In the genomic region with DNA sequence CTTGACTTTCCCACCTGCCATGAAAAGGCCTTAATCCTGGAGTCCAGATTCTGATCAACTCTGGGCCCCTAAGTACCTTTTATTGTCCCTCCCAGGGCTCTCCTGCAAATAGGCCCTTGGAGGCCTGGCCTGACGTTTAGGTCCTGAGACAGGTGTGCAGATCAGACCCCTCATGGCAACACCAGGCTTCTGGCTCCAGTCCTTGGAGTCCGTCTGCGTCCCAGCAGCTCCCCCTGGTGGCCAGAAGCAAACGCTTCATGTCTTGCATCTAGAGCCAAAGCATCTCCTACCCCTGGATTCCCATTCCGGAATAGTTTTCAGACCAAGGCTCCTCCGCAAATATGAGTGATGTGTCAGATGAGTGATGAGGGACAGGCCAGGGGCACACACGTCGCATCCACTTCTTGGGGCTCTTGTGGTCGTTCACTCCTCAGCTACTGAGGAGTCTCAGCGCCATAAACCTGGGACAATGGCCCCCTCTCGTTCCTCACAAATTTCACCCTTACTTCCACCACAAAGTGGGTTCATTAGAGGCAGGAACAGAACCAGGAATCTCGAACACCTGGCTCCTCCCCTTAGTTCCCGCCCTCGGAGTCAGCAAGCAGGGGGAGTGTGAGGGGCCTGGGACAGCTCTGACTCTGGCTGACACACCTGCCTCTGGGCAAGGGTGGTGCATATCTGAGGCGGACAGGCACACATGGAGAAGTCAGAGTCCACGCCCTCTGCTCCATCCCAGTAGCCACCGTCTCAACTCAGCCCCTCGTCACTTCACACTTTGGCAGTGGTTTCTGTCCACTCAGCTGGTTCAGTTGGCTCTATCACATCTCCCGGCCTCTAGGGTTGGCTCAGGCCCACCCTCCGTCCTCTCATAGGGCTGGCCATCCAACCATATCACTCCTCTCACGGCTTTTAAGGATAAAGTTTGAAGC, we compare ENCODE assay signal across 8 cellular contexts.
DNase-seq lines count a peak whose midpoint lies in the region; ATAC-seq and TF ChIP-seq lines count a peak whose summit lies in the region.

No MANE protein-coding gene starts in this region.

- H3K27me3 ChIP-seq in adipocyte (replicated peaks; ENCODE audit: control insufficient read depth, insufficient read depth, low read length) (no peaks in the 10 kb centered on the region), heart left ventricle (peaks cover 0 to 5% (median 0%) of the 10 kb centered on the region in 9 donors), psoas muscle (ENCODE audit: insufficient read depth in 3 of 3, low read length in 2 of 3) (peaks cover 0 to 2% (median 0%) of the 10 kb centered on the region in 3 donors), vagina (no peaks in the 10 kb centered on the region)

- H3K4me3 ChIP-seq in AG04449 (ENCODE audit: low read depth, low read length) (no peak overlapping the region), adipocyte (ENCODE audit: low read length) (no peak overlapping the region), heart left ventricle (no peak overlapping the region), psoas muscle (no peak overlapping the region), vagina (no peak overlapping the region)

- no peaks in the 10 kb centered on the region for H3K9me3 Mint-ChIP-seq in T-cell

- peak; percentile 89 for TF ChIP-seq CTCF in AG04449 (IDR thresholded peaks at IDR 0.05; ENCODE audit: insufficient read depth, low read length, missing control alignments)
- peak; percentile 78 to 94 (median 88) for TF ChIP-seq CTCF in heart left ventricle (IDR thresholded peaks at IDR 0.05)
- peak; percentile 69 for TF ChIP-seq CTCF in psoas muscle (IDR thresholded peaks at IDR 0.05)
- peak; percentile 72 to 86 (median 78) for TF ChIP-seq CTCF in vagina (IDR thresholded peaks at IDR 0.05)

- POLR2A ChIA-PET in AG04449 (lab: Yijun Ruan, JAX), result interaction anchor here (0.6 kb wide), 1 partner anchor 502 kb away, joined by 3 read pairs; no protein-coding TSS in a partner anchor
- POLR2A ChIA-PET in T-cell (lab: Charles Lee), result interaction anchor here in 1 of 2 donors (0.5 kb wide), 1 partner anchor 387 kb away, joined by 10 read pairs; no protein-coding TSS in a partner anchor

- H3K9me3 ChIP-seq in adipocyte (ENCODE audit: control insufficient read depth, low read length) (no peaks in the 10 kb centered on the region), heart left ventricle (no peaks in the 10 kb centered on the region), psoas muscle (no peaks in the 10 kb centered on the region), vagina (no peaks in the 10 kb centered on the region)

- intact Hi-C loops in heart left ventricle (cut with DNase I) (loop anchor here (1.0 to 10.0 kb wide), 7 partner anchors 205 to 477 kb away; a partner anchor contains a TSS), psoas muscle (cut with DNase I) (loop anchor here (2.0 to 5.0 kb wide), 2 partner anchors 475 kb away; no protein-coding TSS in a partner anchor), vagina (cut with DNase I) (loop anchor here (5.0 kb wide), 1 partner anchor 475 kb away; no protein-coding TSS in a partner anchor)

- H3K4me3 Mint-ChIP-seq in T-cell, result no peak overlapping the region

- no peak for TF ChIP-seq POLR2A in heart left ventricle (IDR thresholded peaks at IDR 0.05)
- no peak for TF ChIP-seq POLR2A in vagina (IDR thresholded peaks at IDR 0.05)

- H3K27me3 Mint-ChIP-seq in T-cell, result no peaks in the 10 kb centered on the region

- H3K36me3 Mint-ChIP-seq in T-cell, result peaks cover 4% of the 10 kb centered on the region

- 26 to 34% (median 27%) methylated on average over 16 to 21 of the region's 21 CpGs for WGBS in heart left ventricle, 4 donors
- WGBS in psoas muscle, 3 donors, result 27 to 30% (median 27%) methylated on average over 21 of the region's 21 CpGs

- no peak for DNase-seq in AG04449 (ENCODE audit: low read depth, low spot score)
- peak; percentile 31 for DNase-seq in NCI-H1436 treated with DMSO at 0.1 percent for 48 hours (lab: John Stamatoyannopoulos, UW)
- peak; percentile 44 to 85 (median 75) for DNase-seq in T-cell
- peak; percentile 89 for DNase-seq in adipocyte (ENCODE audit: low read depth)
- DNase-seq in heart left ventricle, result peak; percentile 74 to 87 (median 82)
- DNase-seq in psoas muscle, result peak; percentile 73 to 87
- no peak for DNase-seq in vagina (ENCODE audit: extremely low spot score in 2 of 2)

- no peak overlapping the region for H3K9ac ChIP-seq in adipocyte (ENCODE audit: low read length)

- CTCF ChIA-PET in AG04449 (lab: Yijun Ruan, JAX), result interaction anchor here (0.6 to 24.7 kb wide), 51 partner anchors 9 to 569 kb away, joined by 3 to 1069 read pairs (median 4); a partner anchor contains a TSS
- CTCF ChIA-PET in T-cell (lab: Charles Lee), result interaction anchor here (0.7 to 5.9 kb wide), 13 partner anchors 9 to 503 kb away, joined by 3 to 90 read pairs (median 4); no protein-coding TSS in a partner anchor

- H3K4me1 ChIP-seq in adipocyte (ENCODE audit: control insufficient read depth, insufficient read depth, low read length), result peaks cover 1% of the 10 kb centered on the region
- H3K4me1 ChIP-seq in heart left ventricle, result peaks cover 0 to 6% (median 0%) of the 10 kb centered on the region in 12 donors
- no peaks in the 10 kb centered on the region for H3K4me1 ChIP-seq in psoas muscle
- H3K4me1 ChIP-seq in vagina, result no peaks in the 10 kb centered on the region

- no peaks in the 10 kb centered on the region for H3K36me3 ChIP-seq in adipocyte (ENCODE audit: control insufficient read depth, insufficient read depth, low read length, severe bottlenecking)
- no peaks in the 10 kb centered on the region for H3K36me3 ChIP-seq in heart left ventricle
- H3K36me3 ChIP-seq in psoas muscle (ENCODE audit: insufficient read depth in 1 of 2, low read depth in 1 of 2), result no peaks in the 10 kb centered on the region
- no peaks in the 10 kb centered on the region for H3K36me3 ChIP-seq in vagina

- ATAC-seq in GM19351 (IDR thresholded peaks at IDR 0.05; ENCODE audit: unreplicated experiment), result peak; percentile 55
- peak; percentile 70 to 73 (median 71) for ATAC-seq in T-cell (replicated peaks in 1 of 4)
- ATAC-seq in heart left ventricle, result peak; percentile 57 to 87 (median 76)
- ATAC-seq in psoas muscle, result peak in 2 of 4 donors; percentile 50 to 55

- H3K27ac ChIP-seq in heart left ventricle (no peak overlapping the region), psoas muscle (no peak overlapping the region), vagina (no peak overlapping the region)

- peaks cover 0 to 2% (median 0%) of the 10 kb centered on the region in 3 donors for H3K4me1 Mint-ChIP-seq in T-cell

- no peak overlapping the region for H3K27ac Mint-ChIP-seq in T-cell

Comparison
In these comparisons a context has a peak if more than half of its experiments do, and no peak if none do; other contexts are left out.
1. DNase-seq: peak in NCI-H1436 treated with DMSO at 0.1 percent for 48 hours (single experiment), T-cell (34 of 34), adipocyte (single experiment), heart left ventricle (5 of 5) and psoas muscle (2 of 2); none in AG04449 (single experiment) and vagina (0 of 2).
2. Peak in every context shown above with its lines, with median percentiles within 50 percentile points of each other: CTCF ChIP-seq.